In the genomic region with DNA sequence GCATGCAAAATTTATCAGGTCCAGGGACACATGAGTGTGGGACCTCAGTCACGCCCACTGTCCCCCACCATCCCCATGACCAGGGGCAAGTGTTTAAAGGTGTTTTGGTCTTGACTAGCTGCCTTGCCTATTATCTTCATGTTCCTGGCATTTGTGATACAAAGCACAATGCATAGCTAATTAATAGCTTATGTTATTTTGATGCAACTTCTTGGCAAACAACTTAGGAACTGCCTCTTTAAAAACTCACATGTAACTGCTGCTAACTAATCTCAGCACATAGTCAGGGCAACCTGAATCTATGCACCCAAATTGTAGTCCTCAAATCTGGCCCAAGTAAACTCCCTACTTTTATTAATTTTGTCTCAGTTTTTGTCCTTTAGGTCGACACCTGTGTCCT, we compare ENCODE assay signal across 32 cellular contexts. TPM values are rescaled to one million over a fixed set of nuclear protein-coding genes. Genes with fewer than 3 reads are reported as not detected.
"Had no signal": no experiment of that assay in that cellular context is flagged by ENCODE, and none has a peak within 500 bp of the region (broad histone marks: within the 10 kb centered on the region; RNA-seq: fewer than 3 reads in every experiment).

No MANE protein-coding gene starts in this region.

- H3K27me3 Mint-ChIP-seq: activated CD4-positive, alpha-beta T cell treated with anti-CD3 and anti-CD28 coated beads for 36 hours; naive thymus-derived CD4-positive, alpha-beta T cell had no signal

- H3K4me3 ChIP-seq: dorsolateral prefrontal cortex, heart left ventricle, pancreas, prostate gland, sigmoid colon, tibial nerve had no signal

- H3K27me3 ChIP-seq: dorsolateral prefrontal cortex, heart left ventricle, pancreas, sigmoid colon, tibial nerve had no signal

- H3K4me1 ChIP-seq: pancreas, prostate gland, sigmoid colon, tibial nerve had no signal

- H3K27ac Mint-ChIP-seq: activated CD4-positive, alpha-beta T cell treated with anti-CD3 and anti-CD28 coated beads for 36 hours; immature natural killer cell; mesothelial cell of epicardium; naive thymus-derived CD4-positive, alpha-beta T cell had no signal

- H3K27ac ChIP-seq: dorsolateral prefrontal cortex, heart left ventricle, pancreas, prostate gland, sigmoid colon, tibial nerve had no signal

- FAIRE-seq: colon, kidney, pancreas, small intestine had no signal

- H3K4me3 Mint-ChIP-seq: activated CD4-positive, alpha-beta T cell treated with anti-CD3 and anti-CD28 coated beads for 36 hours; immature natural killer cell; mesothelial cell of epicardium; naive thymus-derived CD4-positive, alpha-beta T cell had no signal

- H3K9me3 ChIP-seq: heart left ventricle, pancreas, prostate gland, sigmoid colon, tibial nerve had no signal

- H3K36me3 Mint-ChIP-seq: immature natural killer cell; mesothelial cell of epicardium; naive thymus-derived CD4-positive, alpha-beta T cell had no signal

- H3K9me3 Mint-ChIP-seq: immature natural killer cell; mesothelial cell of epicardium; naive thymus-derived CD4-positive, alpha-beta T cell had no signal

- H3K4me1 Mint-ChIP-seq: immature natural killer cell, mesothelial cell of epicardium had no signal

- H3K36me3 ChIP-seq: heart left ventricle, pancreas, prostate gland, sigmoid colon, tibial nerve had no signal

- DNase-seq: activated CD4-positive, CD25-positive, alpha-beta regulatory T cell; activated gamma-delta T cell; activated naive CD4-positive, alpha-beta T cell treated with anti-CD3 and anti-CD28 coated beads, Interleukin-2, amount 50 U/mL, for 16 hours; activated T-cell treated with anti-CD3 and anti-CD28 coated beads for 4 hours; amygdala; central memory CD4-positive, alpha-beta T cell; dorsolateral prefrontal cortex; effector memory CD4-positive, alpha-beta T cell; heart left ventricle; hypothalamus; immature natural killer cell; kidney; left colon; naive thymus-derived CD4-positive, alpha-beta T cell; pancreas; sigmoid colon; small intestine; stimulated activated CD4-positive, alpha-beta T cell treated with anti-CD3 and anti-CD28 coated beads, Interleukin-4, amount 100 ng/mL, for 4 hours; stimulated activated CD8-positive, alpha-beta memory T cell treated with anti-CD3 and anti-CD28 coated beads, Interleukin-4, amount 100 ng/mL, for 48 hours; stimulated activated naive CD4-positive, alpha-beta T cell had no signal

- ATAC-seq: heart left ventricle; left colon; naive thymus-derived CD4-positive, alpha-beta T cell; pancreas had no signal

RNA-seq across cellular contexts. Expression of a gene that starts 7.4 kb away (rescaled TPM):
- total RNA-seq: activated CD4-positive, alpha-beta T cell treated with anti-CD3 and anti-CD28 coated beads for 36 hours; epithelial cell of proximal tubule; fibroblast of lung; kidney; left colon; lower leg skin; mesothelial cell of epicardium; naive thymus-derived CD4-positive, alpha-beta T cell; prostate gland; sigmoid colon; T-helper 1 cell treated with Interleukin-12 subunit alpha and Interleukin-12 subunit beta and Interleukin-4 antibody, amounts not matched to agents 30 ng/mL and 1 ng/mL, for 36 hours; temporal lobe; tibial nerve; urinary bladder had no signal
- polyA plus RNA-seq: fibroblast of lung; heart left ventricle; immature natural killer cell; naive thymus-derived CD4-positive, alpha-beta T cell; neural cell; sigmoid colon; small intestine; urinary bladder had no signal
